In the genomic region with DNA sequence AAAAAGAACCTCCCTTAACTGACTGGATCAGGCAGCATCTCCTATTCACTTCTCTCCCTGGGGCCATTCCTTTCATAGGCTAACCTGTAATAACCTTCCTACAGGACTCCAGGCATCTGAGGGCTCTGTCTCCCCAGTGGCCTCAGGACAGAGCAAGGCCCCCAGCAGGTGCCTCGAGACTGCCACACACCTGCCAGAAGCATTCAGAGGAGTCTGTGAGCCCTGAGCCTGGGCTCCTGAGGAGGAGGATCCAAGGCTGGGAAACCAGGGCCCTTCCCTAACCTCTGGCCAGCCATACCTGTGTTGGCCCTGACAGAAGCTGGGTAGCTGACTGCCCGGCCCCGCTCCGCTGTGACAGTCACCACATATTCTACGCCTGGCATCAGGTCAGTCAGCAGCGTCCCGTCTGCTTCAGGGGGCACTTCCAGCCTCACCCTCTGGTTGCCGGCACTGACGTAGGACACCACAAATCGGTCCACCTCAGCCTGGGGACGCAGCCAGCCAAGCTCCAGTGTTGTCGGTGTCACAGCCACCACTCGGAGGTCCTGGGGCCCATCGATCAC, we compare ENCODE assay signal across 1 cellular context.
TF ChIP-seq lines count a peak whose summit lies in the region.

No MANE protein-coding gene starts in this region.

TF ChIP-seq in GM23338, 12 proteins besides CTCF, POLR2A, EP300 and RAD21:
- no peak for TF ChIP-seq STAT1 (IDR thresholded peaks at IDR 0.05; ENCODE audit: unreplicated experiment)
- no peak for TF ChIP-seq EZH2 (IDR thresholded peaks at IDR 0.05; ENCODE audit: low read depth, unreplicated experiment)
- TF ChIP-seq JUNB (IDR thresholded peaks at IDR 0.05; ENCODE audit: unreplicated experiment): no peak
- TF ChIP-seq, protein P1, sequence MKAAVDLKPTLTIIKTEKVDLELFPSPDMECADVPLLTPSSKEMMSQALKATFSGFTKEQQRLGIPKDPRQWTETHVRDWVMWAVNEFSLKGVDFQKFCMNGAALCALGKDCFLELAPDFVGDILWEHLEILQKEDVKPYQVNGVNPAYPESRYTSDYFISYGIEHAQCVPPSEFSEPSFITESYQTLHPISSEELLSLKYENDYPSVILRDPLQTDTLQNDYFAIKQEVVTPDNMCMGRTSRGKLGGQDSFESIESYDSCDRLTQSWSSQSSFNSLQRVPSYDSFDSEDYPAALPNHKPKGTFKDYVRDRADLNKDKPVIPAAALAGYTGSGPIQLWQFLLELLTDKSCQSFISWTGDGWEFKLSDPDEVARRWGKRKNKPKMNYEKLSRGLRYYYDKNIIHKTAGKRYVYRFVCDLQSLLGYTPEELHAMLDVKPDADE (IDR thresholded peaks at IDR 0.05): no peak
- no peak for TF ChIP-seq CREB1 (CRISPR knock-in tag; IDR thresholded peaks at IDR 0.05; ENCODE audit: low read depth)
- TF ChIP-seq, protein P2, sequence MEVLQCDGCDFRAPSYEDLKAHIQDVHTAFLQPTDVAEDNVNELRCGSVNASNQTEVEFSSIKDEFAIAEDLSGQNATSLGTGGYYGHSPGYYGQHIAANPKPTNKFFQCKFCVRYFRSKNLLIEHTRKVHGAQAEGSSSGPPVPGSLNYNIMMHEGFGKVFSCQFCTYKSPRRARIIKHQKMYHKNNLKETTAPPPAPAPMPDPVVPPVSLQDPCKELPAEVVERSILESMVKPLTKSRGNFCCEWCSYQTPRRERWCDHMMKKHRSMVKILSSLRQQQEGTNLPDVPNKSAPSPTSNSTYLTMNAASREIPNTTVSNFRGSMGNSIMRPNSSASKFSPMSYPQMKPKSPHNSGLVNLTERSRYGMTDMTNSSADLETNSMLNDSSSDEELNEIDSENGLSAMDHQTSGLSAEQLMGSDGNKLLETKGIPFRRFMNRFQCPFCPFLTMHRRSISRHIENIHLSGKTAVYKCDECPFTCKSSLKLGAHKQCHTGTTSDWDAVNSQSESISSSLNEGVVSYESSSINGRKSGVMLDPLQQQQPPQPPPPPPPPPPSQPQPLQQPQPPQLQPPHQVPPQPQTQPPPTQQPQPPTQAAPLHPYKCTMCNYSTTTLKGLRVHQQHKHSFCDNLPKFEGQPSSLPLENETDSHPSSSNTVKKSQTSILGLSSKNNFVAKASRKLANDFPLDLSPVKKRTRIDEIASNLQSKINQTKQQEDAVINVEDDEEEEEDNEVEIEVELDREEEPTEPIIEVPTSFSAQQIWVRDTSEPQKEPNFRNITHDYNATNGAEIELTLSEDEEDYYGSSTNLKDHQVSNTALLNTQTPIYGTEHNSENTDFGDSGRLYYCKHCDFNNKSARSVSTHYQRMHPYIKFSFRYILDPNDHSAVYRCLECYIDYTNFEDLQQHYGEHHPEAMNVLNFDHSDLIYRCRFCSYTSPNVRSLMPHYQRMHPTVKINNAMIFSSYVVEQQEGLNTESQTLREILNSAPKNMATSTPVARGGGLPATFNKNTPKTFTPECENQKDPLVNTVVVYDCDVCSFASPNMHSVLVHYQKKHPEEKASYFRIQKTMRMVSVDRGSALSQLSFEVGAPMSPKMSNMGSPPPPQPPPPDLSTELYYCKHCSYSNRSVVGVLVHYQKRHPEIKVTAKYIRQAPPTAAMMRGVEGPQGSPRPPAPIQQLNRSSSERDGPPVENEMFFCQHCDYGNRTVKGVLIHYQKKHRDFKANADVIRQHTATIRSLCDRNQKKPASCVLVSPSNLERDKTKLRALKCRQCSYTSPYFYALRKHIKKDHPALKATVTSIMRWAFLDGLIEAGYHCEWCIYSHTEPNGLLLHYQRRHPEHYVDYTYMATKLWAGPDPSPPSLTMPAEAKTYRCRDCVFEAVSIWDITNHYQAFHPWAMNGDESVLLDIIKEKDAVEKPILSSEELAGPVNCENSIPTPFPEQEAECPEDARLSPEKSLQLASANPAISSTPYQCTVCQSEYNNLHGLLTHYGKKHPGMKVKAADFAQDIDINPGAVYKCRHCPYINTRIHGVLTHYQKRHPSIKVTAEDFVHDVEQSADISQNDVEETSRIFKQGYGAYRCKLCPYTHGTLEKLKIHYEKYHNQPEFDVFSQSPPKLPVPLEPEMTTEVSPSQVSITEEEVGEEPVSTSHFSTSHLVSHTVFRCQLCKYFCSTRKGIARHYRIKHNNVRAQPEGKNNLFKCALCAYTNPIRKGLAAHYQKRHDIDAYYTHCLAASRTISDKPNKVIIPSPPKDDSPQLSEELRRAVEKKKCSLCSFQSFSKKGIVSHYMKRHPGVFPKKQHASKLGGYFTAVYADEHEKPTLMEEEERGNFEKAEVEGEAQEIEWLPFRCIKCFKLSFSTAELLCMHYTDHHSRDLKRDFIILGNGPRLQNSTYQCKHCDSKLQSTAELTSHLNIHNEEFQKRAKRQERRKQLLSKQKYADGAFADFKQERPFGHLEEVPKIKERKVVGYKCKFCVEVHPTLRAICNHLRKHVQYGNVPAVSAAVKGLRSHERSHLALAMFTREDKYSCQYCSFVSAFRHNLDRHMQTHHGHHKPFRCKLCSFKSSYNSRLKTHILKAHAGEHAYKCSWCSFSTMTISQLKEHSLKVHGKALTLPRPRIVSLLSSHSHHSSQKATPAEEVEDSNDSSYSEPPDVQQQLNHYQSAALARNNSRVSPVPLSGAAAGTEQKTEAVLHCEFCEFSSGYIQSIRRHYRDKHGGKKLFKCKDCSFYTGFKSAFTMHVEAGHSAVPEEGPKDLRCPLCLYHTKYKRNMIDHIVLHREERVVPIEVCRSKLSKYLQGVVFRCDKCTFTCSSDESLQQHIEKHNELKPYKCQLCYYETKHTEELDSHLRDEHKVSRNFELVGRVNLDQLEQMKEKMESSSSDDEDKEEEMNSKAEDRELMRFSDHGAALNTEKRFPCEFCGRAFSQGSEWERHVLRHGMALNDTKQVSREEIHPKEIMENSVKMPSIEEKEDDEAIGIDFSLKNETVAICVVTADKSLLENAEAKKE (CRISPR knock-in tag; IDR thresholded peaks at IDR 0.05): no peak
- no peak for TF ChIP-seq POLR2AphosphoS5 (IDR thresholded peaks at IDR 0.05; ENCODE audit: low read depth)
- no peak for TF ChIP-seq NANOG (IDR thresholded peaks at IDR 0.05; ENCODE audit: borderline replicate concordance)
- TF ChIP-seq ZNF331 (CRISPR knock-in tag; IDR thresholded peaks at IDR 0.05; ENCODE audit: low read depth): no peak
- TF ChIP-seq ZNF114 (CRISPR knock-in tag; IDR thresholded peaks at IDR 0.05): no peak
- TF ChIP-seq, protein P3, sequence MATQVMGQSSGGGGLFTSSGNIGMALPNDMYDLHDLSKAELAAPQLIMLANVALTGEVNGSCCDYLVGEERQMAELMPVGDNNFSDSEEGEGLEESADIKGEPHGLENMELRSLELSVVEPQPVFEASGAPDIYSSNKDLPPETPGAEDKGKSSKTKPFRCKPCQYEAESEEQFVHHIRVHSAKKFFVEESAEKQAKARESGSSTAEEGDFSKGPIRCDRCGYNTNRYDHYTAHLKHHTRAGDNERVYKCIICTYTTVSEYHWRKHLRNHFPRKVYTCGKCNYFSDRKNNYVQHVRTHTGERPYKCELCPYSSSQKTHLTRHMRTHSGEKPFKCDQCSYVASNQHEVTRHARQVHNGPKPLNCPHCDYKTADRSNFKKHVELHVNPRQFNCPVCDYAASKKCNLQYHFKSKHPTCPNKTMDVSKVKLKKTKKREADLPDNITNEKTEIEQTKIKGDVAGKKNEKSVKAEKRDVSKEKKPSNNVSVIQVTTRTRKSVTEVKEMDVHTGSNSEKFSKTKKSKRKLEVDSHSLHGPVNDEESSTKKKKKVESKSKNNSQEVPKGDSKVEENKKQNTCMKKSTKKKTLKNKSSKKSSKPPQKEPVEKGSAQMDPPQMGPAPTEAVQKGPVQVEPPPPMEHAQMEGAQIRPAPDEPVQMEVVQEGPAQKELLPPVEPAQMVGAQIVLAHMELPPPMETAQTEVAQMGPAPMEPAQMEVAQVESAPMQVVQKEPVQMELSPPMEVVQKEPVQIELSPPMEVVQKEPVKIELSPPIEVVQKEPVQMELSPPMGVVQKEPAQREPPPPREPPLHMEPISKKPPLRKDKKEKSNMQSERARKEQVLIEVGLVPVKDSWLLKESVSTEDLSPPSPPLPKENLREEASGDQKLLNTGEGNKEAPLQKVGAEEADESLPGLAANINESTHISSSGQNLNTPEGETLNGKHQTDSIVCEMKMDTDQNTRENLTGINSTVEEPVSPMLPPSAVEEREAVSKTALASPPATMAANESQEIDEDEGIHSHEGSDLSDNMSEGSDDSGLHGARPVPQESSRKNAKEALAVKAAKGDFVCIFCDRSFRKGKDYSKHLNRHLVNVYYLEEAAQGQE (IDR thresholded peaks at IDR 0.05; ENCODE audit: unreplicated experiment): no peak
- no peak for TF ChIP-seq EZH2phosphoT487 (IDR thresholded peaks at IDR 0.05; ENCODE audit: unreplicated experiment)
